In the genomic region with DNA sequence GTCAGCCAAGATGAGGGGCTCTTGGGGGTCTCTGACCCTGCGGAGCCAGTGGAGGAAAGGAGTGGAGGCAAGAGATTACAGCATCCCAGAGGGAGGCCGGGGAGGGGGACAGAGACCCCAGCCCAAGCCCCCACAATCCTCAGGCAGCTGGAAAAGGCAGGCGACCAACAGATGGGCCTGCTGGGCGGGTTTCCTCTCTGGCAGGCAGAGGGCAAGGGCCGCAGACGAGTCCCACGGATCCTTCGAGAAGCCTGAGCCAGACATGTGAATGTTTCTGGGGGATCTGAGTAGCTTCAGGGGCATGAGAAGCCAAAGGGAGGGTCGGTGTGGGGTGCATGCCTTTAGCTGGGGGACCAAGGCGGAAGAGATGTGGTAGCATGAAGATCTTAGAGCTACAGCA, we compare ENCODE assay signal across 21 cellular contexts.
"Had no signal": no experiment of that assay in that cellular context is flagged by ENCODE, and none has a peak within 500 bp of the region (broad histone marks: within the 10 kb centered on the region; RNA-seq: fewer than 3 reads in every experiment).

No MANE protein-coding gene starts in this region.

- ATAC-seq: activated naive CD4-positive, alpha-beta T cell treated with anti-CD3 and anti-CD28 coated beads, Interleukin-2, amount 50 U/mL, for 72 hours; activated T-cell treated with anti-CD3 and anti-CD28 coated beads, Interleukin-2, amount 50 U/mL, for 4 hours; heart right ventricle; left ventricle myocardium superior; mucosa of descending colon; pancreas; sciatic nerve; stimulated activated memory B cell treated with anti-CD40 and anti-IgM and Interleukin-4, amounts not matched to agents 10 μg/mL and 1 μg/mL and 100 μg/mL, for 72 hours had no signal

- H3K9me3 Mint-ChIP-seq: activated B cell treated with CpG ODN at 0.5 μM for 24 hours; activated naive CD4-positive, alpha-beta T cell treated with anti-CD3 and anti-CD28 coated beads, Interleukin-2, amount 50 U/mL, for 72 hours; activated T-cell treated with anti-CD3 and anti-CD28 coated beads, Interleukin-2, amount 50 U/mL, for 4 hours; memory B cell; naive B cell; stimulated activated memory B cell treated with anti-CD40 and anti-IgM and Interleukin-4, amounts not matched to agents 10 μg/mL and 1 μg/mL and 100 μg/mL, for 72 hours had no signal

- H3K27me3 ChIP-seq: adrenal gland, pancreas had no signal

- H3K36me3 Mint-ChIP-seq: activated naive CD4-positive, alpha-beta T cell treated with anti-CD3 and anti-CD28 coated beads, Interleukin-2, amount 50 U/mL, for 72 hours; memory B cell; naive B cell; stimulated activated memory B cell treated with anti-CD40 and anti-IgM and Interleukin-4, amounts not matched to agents 10 μg/mL and 1 μg/mL and 100 μg/mL, for 72 hours had no signal

- H3K4me3 ChIP-seq: adrenal gland, esophagus muscularis mucosa, heart right ventricle, mucosa of descending colon, pancreas, thoracic aorta had no signal

- H3K27ac Mint-ChIP-seq: activated B cell treated with CpG ODN at 0.5 μM for 24 hours, memory B cell had no signal

- H3K4me3 Mint-ChIP-seq: activated B cell treated with CpG ODN at 0.5 μM for 24 hours; activated T-cell treated with anti-CD3 and anti-CD28 coated beads, Interleukin-2, amount 50 U/mL, for 4 hours; memory B cell; stimulated activated memory B cell treated with anti-CD40 and anti-IgM and Interleukin-4, amounts not matched to agents 10 μg/mL and 1 μg/mL and 100 μg/mL, for 72 hours had no signal

- DNase-seq: activated B cell treated with CpG ODN at 0.5 μM for 24 hours; activated CD4-positive, alpha-beta T cell treated with anti-CD3 and anti-CD28 coated beads for 4 hours; activated CD8-positive, alpha-beta memory T cell treated with anti-CD3 and anti-CD28 coated beads, Interleukin-2, amount 50 U/mL, for 4 hours; activated gamma-delta T cell; activated T-cell treated with anti-CD3 and anti-CD28 coated beads, Interleukin-2, amount 50 U/mL, for 4 hours; adrenal gland; effector CD4-positive, alpha-beta T cell; heart right ventricle; left ventricle myocardium superior; mucosa of descending colon; naive B cell; stimulated activated CD4-positive, alpha-beta T cell treated with anti-CD3 and anti-CD28 coated beads, Interleukin-4, amount 100 ng/mL, for 24 hours; T-helper 1 cell; T-helper 9 cell had no signal

- H3K9me3 ChIP-seq: adrenal gland, esophagus muscularis mucosa, heart right ventricle, mucosa of descending colon, pancreas, thoracic aorta had no signal

- H3K36me3 ChIP-seq: adrenal gland, esophagus muscularis mucosa, heart right ventricle, pancreas, thoracic aorta had no signal

- H3K27ac ChIP-seq: esophagus muscularis mucosa, thoracic aorta had no signal
